Comparison of ENCODE assay signal across 14 cellular contexts in the genomic region with DNA sequence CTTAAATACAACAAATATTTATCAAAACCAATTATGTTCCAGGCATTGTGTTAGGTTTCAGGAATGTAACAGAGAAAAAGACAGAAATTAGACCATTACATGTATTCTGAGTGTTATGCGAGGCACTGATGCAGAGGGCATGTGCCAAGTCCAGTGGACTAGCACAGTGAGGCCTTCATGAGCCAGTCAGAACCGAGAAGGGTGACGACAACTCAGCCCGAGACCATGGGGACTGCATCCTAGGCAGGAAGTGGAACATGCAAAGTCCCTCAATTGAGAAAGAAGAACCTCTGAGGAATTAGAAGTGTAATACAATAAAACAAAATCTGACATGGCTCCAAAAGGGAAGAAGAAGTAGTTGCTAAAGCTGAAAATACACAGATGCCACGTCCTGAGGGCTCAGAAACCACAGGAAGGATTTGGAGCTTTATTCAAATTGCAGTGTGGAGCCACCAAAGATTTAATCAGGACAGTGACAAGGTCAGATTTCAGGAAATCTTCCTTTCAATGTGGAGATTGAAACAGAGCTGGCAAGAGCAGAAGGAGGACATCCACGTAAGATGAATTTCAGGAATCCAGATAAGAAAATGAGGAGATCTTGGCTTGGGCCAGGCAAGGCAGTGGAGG.
DNase-seq lines count a peak whose midpoint lies in the region; ATAC-seq and FAIRE-seq lines count a peak whose summit lies in the region.
"Had no signal": no experiment of that assay in that cellular context is flagged by ENCODE, and none has a peak within 500 bp of the region (broad histone marks: within the 10 kb centered on the region; RNA-seq: fewer than 3 reads in every experiment).

No MANE protein-coding gene starts in this region.

- peak; percentile 31 for FAIRE-seq in GM18507 (lab: Jason Lieb, UNC)
- FAIRE-seq: bronchial epithelial cell, keratinocyte had no signal

- ATAC-seq in GM21390 (IDR thresholded peaks at IDR 0.05; ENCODE audit: unreplicated experiment) (peak; percentile 50), GM21381 (IDR thresholded peaks at IDR 0.05; ENCODE audit: unreplicated experiment) (no peak)

- DNase-seq in GM18507 (ENCODE audit: extremely low spot score, insufficient read length, low read depth) (no peak), NOMO-1 treated with DMSO at 0.1 percent for 48 hours (lab: John Stamatoyannopoulos, UW; ENCODE audit: unreplicated experiment) (peak; percentile 62), medulla oblongata (ENCODE audit: extremely low spot score) (peak; percentile 42), germinal center (ENCODE audit: low spot score) (no peak), NCI-H226 (no peak), kidney tubule cell (ENCODE audit: low spot score) (no peak)
- DNase-seq: activated naive CD4-positive, alpha-beta T cell treated with anti-CD3 and anti-CD28 coated beads, Interleukin-2, amount 10 ng/mL, durations not matched to agents 7 days and 5 days; BE2C; MM.1S; stimulated activated CD4-positive, alpha-beta T cell treated with anti-CD3 and anti-CD28 coated beads, Interleukin-2, amount 100 ng/mL, for 48 hours had no signal

Comparison
In these comparisons a context has a peak if more than half of its experiments do, and no peak if none do; other contexts are left out.
1. DNase-seq: peak in NOMO-1 treated with DMSO at 0.1 percent for 48 hours (single experiment) and medulla oblongata (single experiment); none in GM18507 (single experiment), germinal center (single experiment), NCI-H226 (single experiment) and kidney tubule cell (single experiment).